ENCODE assay signal across 16 cellular contexts in genomic region chr7:39614299-39614698, GRCh38. TPM values are rescaled to one million over a fixed set of nuclear protein-coding genes. Genes with fewer than 3 reads are reported as not detected.
A peak's percentile ranks its signal among the peaks of the same experiment; 100 is the strongest.
DNase-seq lines count a peak whose midpoint lies in the region; ATAC-seq, FAIRE-seq and TF ChIP-seq lines count a peak whose summit lies in the region.
"Had no signal": no experiment of that assay in that cellular context is flagged by ENCODE, and none has a peak within 500 bp of the region (broad histone marks: within the 10 kb centered on the region; RNA-seq: fewer than 3 reads in every experiment).

No MANE protein-coding gene starts in this region.

- peak overlapping the region; percentile 63 for H3K27ac ChIP-seq in RWPE2 (ENCODE audit: poor library complexity, severe bottlenecking)
- H3K27ac ChIP-seq in endothelial cell of umbilical vein (ENCODE audit: insufficient read depth, low read depth, low read length), result peak overlapping the region; percentile 89

- FAIRE-seq in endothelial cell of umbilical vein (lab: Jason Lieb, UNC), result no peak
- no peak for FAIRE-seq in RCC 7860 (lab: Jason Lieb, UNC)
- FAIRE-seq: H54 had no signal

- H3K36me3 Mint-ChIP-seq in activated CD4-positive, alpha-beta T cell treated with anti-CD3 and anti-CD28 coated beads, Interleukin-2, amount 10 ng/mL, durations not matched to agents 7 days and 5 days (ENCODE audit: low read depth), result no peaks in the 10 kb centered on the region
- no peaks in the 10 kb centered on the region for H3K36me3 Mint-ChIP-seq in activated CD4-positive, alpha-beta T cell treated with anti-CD3 and anti-CD28 coated beads for 36 hours (ENCODE audit: low read depth)

- H3K9me1 ChIP-seq in endothelial cell of umbilical vein (replicated peaks; ENCODE audit: control insufficient read depth, extremely low read depth, insufficient read depth, low read length), result no peaks in the 10 kb centered on the region

- H3K36me3 ChIP-seq in RWPE2 (ENCODE audit: low read depth) (no peaks in the 10 kb centered on the region), endothelial cell of umbilical vein (ENCODE audit: control insufficient read depth in 2 of 2, extremely low read depth in 1 of 2, insufficient read depth in 2 of 2, low read length in 2 of 2) (no peaks in the 10 kb centered on the region)

- ATAC-seq in activated CD4-positive, alpha-beta T cell treated with anti-CD3 and anti-CD28 coated beads for 36 hours, result no peak
- no peak for ATAC-seq in RWPE2 (ENCODE audit: low read depth)
- ATAC-seq in GM21619 (IDR thresholded peaks at IDR 0.05; ENCODE audit: unreplicated experiment), result no peak
- ATAC-seq in HG03378 (IDR thresholded peaks at IDR 0.05; ENCODE audit: unreplicated experiment), result no peak
- ATAC-seq: HCT116 had no signal

- TF ChIP-seq CTCF in RWPE2 (IDR thresholded peaks at IDR 0.05; ENCODE audit: poor library complexity, severe bottlenecking), result no peak
- TF ChIP-seq CTCF in endothelial cell of umbilical vein (IDR thresholded peaks at IDR 0.05; ENCODE audit: extremely low read depth in 1 of 2, insufficient read depth in 1 of 2, low read depth in 1 of 2, low read length in 2 of 2), result no peak

- no TSS peak for BruUV-seq in endothelial cell of umbilical vein (replicated peaks; lab: Mats Ljungman, UMichigan)

- TF ChIP-seq POLR2A in endothelial cell of umbilical vein (IDR thresholded peaks at IDR 0.05; ENCODE audit: low read depth, low read length), result no peak

- dilution Hi-C loops in endothelial cell of umbilical vein (cut with MboI; ENCODE audit: extremely low pct_ligation_motif_present, low sequenced_read_pairs), result no loop called here

- peaks cover 7% of the 10 kb centered on the region for H3K4me1 Mint-ChIP-seq in activated CD4-positive, alpha-beta T cell treated with anti-CD3 and anti-CD28 coated beads, Interleukin-2, amount 10 ng/mL, durations not matched to agents 7 days and 5 days
- peaks cover 9% of the 10 kb centered on the region for H3K4me1 Mint-ChIP-seq in activated CD4-positive, alpha-beta T cell treated with anti-CD3 and anti-CD28 coated beads for 36 hours

- peaks cover 18% of the 10 kb centered on the region for H3K27me3 Mint-ChIP-seq in activated CD4-positive, alpha-beta T cell treated with anti-CD3 and anti-CD28 coated beads, Interleukin-2, amount 10 ng/mL, durations not matched to agents 7 days and 5 days
- peaks cover 10% of the 10 kb centered on the region for H3K27me3 Mint-ChIP-seq in activated CD4-positive, alpha-beta T cell treated with anti-CD3 and anti-CD28 coated beads for 36 hours

- no peaks in the 10 kb centered on the region for H4K20me1 ChIP-seq in endothelial cell of umbilical vein (replicated peaks; ENCODE audit: control insufficient read depth, extremely low read depth, insufficient read depth, low read length)

- no peak overlapping the region for H3K4me3 Mint-ChIP-seq in activated CD4-positive, alpha-beta T cell treated with anti-CD3 and anti-CD28 coated beads, Interleukin-2, amount 10 ng/mL, durations not matched to agents 7 days and 5 days
- H3K4me3 Mint-ChIP-seq in activated CD4-positive, alpha-beta T cell treated with anti-CD3 and anti-CD28 coated beads for 36 hours, result no peak overlapping the region
- H3K4me3 Mint-ChIP-seq: B cell; CD4-positive, alpha-beta T cell had no signal

- no peaks in the 10 kb centered on the region for H3K79me2 ChIP-seq in endothelial cell of umbilical vein (ENCODE audit: control insufficient read depth, insufficient read depth, low read length)

- H3K9me3 Mint-ChIP-seq in activated CD4-positive, alpha-beta T cell treated with anti-CD3 and anti-CD28 coated beads, Interleukin-2, amount 10 ng/mL, durations not matched to agents 7 days and 5 days, result no peaks in the 10 kb centered on the region
- no peaks in the 10 kb centered on the region for H3K9me3 Mint-ChIP-seq in activated CD4-positive, alpha-beta T cell treated with anti-CD3 and anti-CD28 coated beads for 36 hours (ENCODE audit: low read depth)
- H3K9me3 Mint-ChIP-seq: CD4-positive, alpha-beta T cell had no signal

- H3K27me3 ChIP-seq in RWPE2 (ENCODE audit: insufficient read depth, poor library complexity, severe bottlenecking), result no peaks in the 10 kb centered on the region
- no peaks in the 10 kb centered on the region for H3K27me3 ChIP-seq in endothelial cell of umbilical vein (ENCODE audit: control insufficient read depth in 2 of 2, insufficient read depth in 2 of 2, low read length in 2 of 2)

- no peak overlapping the region for H2AFZ ChIP-seq in endothelial cell of umbilical vein (ENCODE audit: low read depth, low read length)

- intact Hi-C loops in activated CD4-positive, alpha-beta T cell treated with anti-CD3 and anti-CD28 coated beads for 36 hours (cut with DNase I, micrococcal nuclease), result no loop called here
- intact Hi-C loops in endothelial cell of umbilical vein (cut with micrococcal nuclease), result no loop called here

- peak overlapping the region; percentile 53 for H3K4me2 ChIP-seq in endothelial cell of umbilical vein (ENCODE audit: insufficient read depth, low read length)

- POLR2A ChIA-PET in activated CD4-positive, alpha-beta T cell treated with anti-CD3 and anti-CD28 coated beads, Interleukin-2, amount 10 ng/mL, durations not matched to agents 7 days and 5 days (lab: Charles Lee), result no interaction called here
- POLR2A ChIA-PET in activated CD4-positive, alpha-beta T cell treated with anti-CD3 and anti-CD28 coated beads for 36 hours (lab: Charles Lee), result no interaction called here
- POLR2A ChIA-PET in endothelial cell of umbilical vein (lab: Charles Lee), result interaction anchor here (0.9 to 1.5 kb wide), 4 partner anchors 9 to 25 kb away, joined by 4 to 13 read pairs (median 8); partner anchors contain the start of gene RALA

- CTCF ChIA-PET in activated CD4-positive, alpha-beta T cell treated with anti-CD3 and anti-CD28 coated beads, Interleukin-2, amount 10 ng/mL, durations not matched to agents 7 days and 5 days (lab: Charles Lee), result no interaction called here
- CTCF ChIA-PET in activated CD4-positive, alpha-beta T cell treated with anti-CD3 and anti-CD28 coated beads for 36 hours (lab: Charles Lee), result interaction anchor here (0.9 to 1.1 kb wide), 3 partner anchors 9 to 132 kb away, joined by 3 to 4 read pairs (median 3); no protein-coding TSS in a partner anchor
- CTCF ChIA-PET in endothelial cell of umbilical vein (lab: Charles Lee), result interaction anchor here (1.0 to 10.5 kb wide), 6 partner anchors 9 to 95 kb away, joined by 4 to 134 read pairs (median 5); partner anchors contain the start of gene RALA

- H3K9me3 ChIP-seq in RWPE2 (ENCODE audit: severe bottlenecking) (peaks cover 3% of the 10 kb centered on the region), endothelial cell of umbilical vein (replicated peaks; ENCODE audit: control insufficient read depth, insufficient read depth, low read length) (no peaks in the 10 kb centered on the region)

- DNase-seq in activated CD4-positive, alpha-beta T cell treated with anti-CD3 and anti-CD28 coated beads, Interleukin-2, amount 10 ng/mL, durations not matched to agents 7 days and 5 days, result no peak
- no peak for DNase-seq in activated CD4-positive, alpha-beta T cell treated with anti-CD3 and anti-CD28 coated beads for 36 hours
- no peak for DNase-seq in RWPE2 (ENCODE audit: low spot score)
- no peak for DNase-seq in endothelial cell of umbilical vein (ENCODE audit: low read depth, low spot score)
- no peak for DNase-seq in RCC 7860 (ENCODE audit: low spot score)
- DNase-seq: 8988T; ACHN; C1 segment of cervical spinal cord; Calu3; CD4-positive, alpha-beta T cell; DMS 273 treated with DMSO at 0.1 percent for 48 hours had no signal

- H3K4me1 ChIP-seq in RWPE2 (ENCODE audit: insufficient read depth, poor library complexity, severe bottlenecking) (peaks cover 27% of the 10 kb centered on the region), endothelial cell of umbilical vein (ENCODE audit: control insufficient read depth, extremely low read depth, insufficient read depth, low read length) (peaks cover 55% of the 10 kb centered on the region)

- peak overlapping the region; percentile 44 for H3K9ac ChIP-seq in endothelial cell of umbilical vein (replicated peaks; ENCODE audit: extremely low read depth, insufficient read depth, low read length)

- peak overlapping the region; percentile 55 for H3K27ac Mint-ChIP-seq in activated CD4-positive, alpha-beta T cell treated with anti-CD3 and anti-CD28 coated beads, Interleukin-2, amount 10 ng/mL, durations not matched to agents 7 days and 5 days
- no peak overlapping the region for H3K27ac Mint-ChIP-seq in activated CD4-positive, alpha-beta T cell treated with anti-CD3 and anti-CD28 coated beads for 36 hours
- H3K27ac Mint-ChIP-seq: B cell; CD4-positive, alpha-beta T cell had no signal

- H3K4me3 ChIP-seq in RWPE2 (ENCODE audit: severe bottlenecking), result no peak overlapping the region
- no peak overlapping the region for H3K4me3 ChIP-seq in endothelial cell of umbilical vein (replicated peaks in 1 of 3; ENCODE audit: insufficient read depth in 1 of 3, low read depth in 1 of 3, low read length in 3 of 3)

RNA-seq across cellular contexts. Expression of gene RALA, which starts 9.1 kb away (rescaled TPM):
- total RNA-seq in activated CD4-positive, alpha-beta T cell treated with anti-CD3 and anti-CD28 coated beads, Interleukin-2, amount 10 ng/mL, durations not matched to agents 7 days and 5 days, result 10 to 100 TPM; 34.1 to 34.2 TPM
- total RNA-seq in activated CD4-positive, alpha-beta T cell treated with anti-CD3 and anti-CD28 coated beads for 36 hours, result 10 to 100 TPM; 30.7 to 33.7 TPM
- total RNA-seq in endothelial cell of umbilical vein, result 181 and 191 TPM in 2 replicates
- 81.8 and 91.1 TPM in 2 replicates for polyA plus RNA-seq in endothelial cell of umbilical vein
- polyA plus RNA-seq in endothelial cell of umbilical vein (2011; cell fraction: cytosol; rRNA removed), result 88.8 and 97.8 TPM in 2 replicates
- polyA plus RNA-seq in endothelial cell of umbilical vein (2011; cell fraction: nucleus; rRNA removed), result 67.4 and 76.6 TPM in 2 replicates
- 171 and 184 TPM in 2 replicates for polyA plus RNA-seq in endothelial cell of umbilical vein (2012)
- 195 and 198 TPM in 2 replicates for polyA minus RNA-seq in endothelial cell of umbilical vein
- 25.4 TPM for polyA minus RNA-seq in endothelial cell of umbilical vein (2011; cell fraction: cytosol; rRNA and poly(A)+ RNA removed)
- 138 and 223 TPM in 2 replicates for polyA minus RNA-seq in endothelial cell of umbilical vein (2011; cell fraction: nucleus; rRNA and poly(A)+ RNA removed)

RNA-seq across cellular contexts. Expression of gene YAE1, which starts 48.1 kb away (rescaled TPM):
- 10 to 100 TPM; 12.1 to 16.1 TPM for total RNA-seq in activated CD4-positive, alpha-beta T cell treated with anti-CD3 and anti-CD28 coated beads, Interleukin-2, amount 10 ng/mL, durations not matched to agents 7 days and 5 days
- 10 to 100 TPM in 1 of 2 experiments, 1 to 10 TPM in 1; 9.8 to 13.5 TPM for total RNA-seq in activated CD4-positive, alpha-beta T cell treated with anti-CD3 and anti-CD28 coated beads for 36 hours
- total RNA-seq in endothelial cell of umbilical vein, result 20.6 and 20.7 TPM in 2 replicates
- 10.6 and 13.3 TPM in 2 replicates for polyA plus RNA-seq in endothelial cell of umbilical vein
- polyA plus RNA-seq in endothelial cell of umbilical vein (2011; cell fraction: cytosol; rRNA removed), result 21.6 and 21.8 TPM in 2 replicates
- polyA plus RNA-seq in endothelial cell of umbilical vein (2011; cell fraction: nucleus; rRNA removed), result 13.8 and 18.9 TPM in 2 replicates
- 31.5 and 34.3 TPM in 2 replicates for polyA plus RNA-seq in endothelial cell of umbilical vein (2012)
- polyA minus RNA-seq in endothelial cell of umbilical vein, result 17.1 and 29.9 TPM in 2 replicates
- polyA minus RNA-seq in endothelial cell of umbilical vein (2011; cell fraction: cytosol; rRNA and poly(A)+ RNA removed), result 9.3 TPM
- 13.2 and 20.7 TPM in 2 replicates for polyA minus RNA-seq in endothelial cell of umbilical vein (2011; cell fraction: nucleus; rRNA and poly(A)+ RNA removed)
